Comparison of ENCODE assay signal across 11 cellular contexts in the genomic region with DNA sequence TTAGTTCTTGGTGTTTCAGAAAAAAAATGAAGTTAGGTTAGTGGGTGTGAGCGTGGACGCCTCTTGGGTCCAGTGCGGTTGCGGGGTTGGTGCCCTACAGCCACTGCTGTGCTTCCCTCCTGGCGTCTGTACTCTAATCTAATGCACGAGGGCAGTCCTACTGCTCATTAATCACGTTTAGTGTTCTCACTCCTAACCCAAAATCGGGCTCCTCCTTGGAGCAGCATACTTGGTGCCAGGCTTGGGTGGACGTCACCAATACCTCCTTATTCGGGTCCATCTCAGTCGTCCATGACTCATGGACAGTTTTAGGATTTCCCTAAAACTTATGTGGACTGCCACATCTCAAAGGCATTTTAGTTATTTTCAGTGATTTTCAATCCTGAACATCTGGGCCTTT. TPM values are rescaled to one million over a fixed set of nuclear protein-coding genes. Genes with fewer than 3 reads are reported as not detected.
A peak's percentile ranks its signal among the peaks of the same experiment; 100 is the strongest.
DNase-seq lines count a peak whose midpoint lies in the region; ATAC-seq, FAIRE-seq and TF ChIP-seq lines count a peak whose summit lies in the region.
"Had no signal": no experiment of that assay in that cellular context is flagged by ENCODE, and none has a peak within 500 bp of the region (broad histone marks: within the 10 kb centered on the region; RNA-seq: fewer than 3 reads in every experiment).

No MANE protein-coding gene starts in this region.

- ATAC-seq in GM21529 (IDR thresholded peaks at IDR 0.05; ENCODE audit: unreplicated experiment), result no peak
- ATAC-seq in GM18519 (IDR thresholded peaks at IDR 0.05; ENCODE audit: low FRiP score, unreplicated experiment), result no peak
- ATAC-seq in right lobe of liver, result no peak

- POLR2A ChIA-PET in AG04450 (lab: Yijun Ruan, JAX), result interaction anchor here (1.8 kb wide), 1 partner anchor 32 kb away, joined by 7 read pairs; no protein-coding TSS in a partner anchor

- peaks cover 30% of the 10 kb centered on the region for H3K4me1 ChIP-seq in ovary (ENCODE audit: insufficient read depth)
- peaks cover 0 to 30% (median 6%) of the 10 kb centered on the region in 4 donors for H3K4me1 ChIP-seq in right lobe of liver

- FAIRE-seq in RCC 7860 (lab: Jason Lieb, UNC), result no peak

- TF ChIP-seq EP300 in ovary (IDR thresholded peaks at IDR 0.05), result no peak

- 54 to 64% (median 62%) methylated on average over 11 of the region's 11 CpGs for WGBS in ovary, 3 donors
- WGBS in right lobe of liver (ENCODE audit: insufficient coverage, low coverage, low lambda C conversion rate, missing lambda C conversion rate), result 85% methylated on average over 4 of the region's 11 CpGs

- H3K27ac ChIP-seq in AG04450 (ENCODE audit: low read depth, low read length) (peak overlapping the region; percentile 99), ovary (peak overlapping the region; percentile 51 to 76), right lobe of liver (no peak overlapping the region)

- H3K4me3 ChIP-seq in AG04450 (ENCODE audit: low read depth, low read length) (0 out of 2 replicates have a peak overlapping the region, but pooled peaks have one; percentile 3), ovary (peak overlapping the region; percentile 18), right lobe of liver (no peak overlapping the region)

- no peaks in the 10 kb centered on the region for H3K27me3 ChIP-seq in AG04450 (ENCODE audit: control insufficient read depth, insufficient read depth, low read length)
- H3K27me3 ChIP-seq in ovary, result no peaks in the 10 kb centered on the region
- H3K27me3 ChIP-seq in right lobe of liver, result no peaks in the 10 kb centered on the region

- TF ChIP-seq CTCF in AG04450 (IDR thresholded peaks at IDR 0.05; ENCODE audit: low read depth, low read length) (no peak), ovary (IDR thresholded peaks at IDR 0.05) (no peak), right lobe of liver (IDR thresholded peaks at IDR 0.05) (no peak)

- no peak for DNase-seq in AG04450 (ENCODE audit: low read depth, low spot score)
- peak; percentile 26 for DNase-seq in RCC 7860 (ENCODE audit: low spot score)
- peak; percentile 42 for DNase-seq in fibroblast of gingiva (ENCODE audit: low read depth)
- no peak for DNase-seq in ovary
- no peak for DNase-seq in NCI-H2196 treated with DMSO at 0.1 percent for 48 hours (lab: John Stamatoyannopoulos, UW; ENCODE audit: unreplicated experiment)
- no peak for DNase-seq in right lobe of liver
- DNase-seq: AML-193, islet precursor cell, NCI-H1436 treated with DMSO at 0.1 percent for 48 hours had no signal

- H3K9me3 ChIP-seq in AG04450 (ENCODE audit: control insufficient read depth, insufficient read depth, low read length) (no peaks in the 10 kb centered on the region), ovary (no peaks in the 10 kb centered on the region), right lobe of liver (no peaks in the 10 kb centered on the region)

- intact Hi-C loops in ovary (cut with DNase I) (no loop called here), right lobe of liver (cut with DNase I) (no loop called here)

- H3K36me3 ChIP-seq in ovary (no peaks in the 10 kb centered on the region), right lobe of liver (no peaks in the 10 kb centered on the region)

- TF ChIP-seq POLR2A in ovary (IDR thresholded peaks at IDR 0.05) (no peak), right lobe of liver (IDR thresholded peaks at IDR 0.05) (no peak)

- CTCF ChIA-PET in AG04450 (lab: Charles Lee), result no interaction called here

RNA-seq across cellular contexts. Expression of gene TRIO, which starts 41.6 kb away (rescaled TPM):
- polyA plus RNA-seq in AG04450 (2011; rRNA removed), result 268 TPM in 2 replicates
- 933 and 1,222 TPM in 2 replicates for polyA minus RNA-seq in AG04450 (2011; rRNA and poly(A)+ RNA removed)
- 100 to 1,000 TPM in 5 of 7 donors, 10 to 100 TPM in 2; 93.3 to 268 (median 132) TPM for total RNA-seq in ovary
- 10 to 100 TPM; 58.4 to 67.1 TPM for polyA plus RNA-seq in ovary
- 10 to 100 TPM; 34.7 to 63.5 (median 50.2) TPM for total RNA-seq in right lobe of liver

Comparison
In these comparisons a context has a peak if more than half of its experiments do, and no peak if none do; other contexts are left out.
1. DNase-seq: peak in RCC 7860 (single experiment) and fibroblast of gingiva (single experiment); none in AG04450 (single experiment), ovary (0 of 5), NCI-H2196 treated with DMSO at 0.1 percent for 48 hours (single experiment) and right lobe of liver (0 of 3).
2. H3K27ac ChIP-seq: peak in AG04450 (single experiment) and ovary (2 of 2); none in right lobe of liver (0 of 3).
3. H3K4me3 ChIP-seq: peak in AG04450 (single experiment) and ovary (single experiment); none in right lobe of liver (0 of 3).